27 cellular contexts compared by ENCODE assay signal in genomic region chr9:87650611-87651295, GRCh38.
"Had no signal": no experiment of that assay in that cellular context is flagged by ENCODE, and none has a peak within 500 bp of the region (broad histone marks: within the 10 kb centered on the region; RNA-seq: fewer than 3 reads in every experiment).

No MANE protein-coding gene starts in this region.

- H3K9me3 Mint-ChIP-seq: activated CD8-positive, alpha-beta T cell treated with anti-CD3 and anti-CD28 coated beads for 36 hours; activated T-cell treated with anti-CD3 and anti-CD28 coated beads, Interleukin-2, amount 50 U/mL, for 4 hours; activated T-helper 17 cell treated with anti-CD3 and anti-CD28 coated beads, Interleukin-2, amount 50 U/mL, for 72 hours; naive thymus-derived CD4-positive, alpha-beta T cell had no signal

- ATAC-seq: activated CD4-positive, CD25-positive, alpha-beta regulatory T cell treated with anti-CD3 and anti-CD28 coated beads, Interleukin-2, amount 50 U/mL, for 24 hours; activated CD8-positive, alpha-beta T cell treated with anti-CD3 and anti-CD28 coated beads for 36 hours; activated T-cell treated with anti-CD3 and anti-CD28 coated beads, Interleukin-2, amount 50 U/mL, for 4 hours; activated T-helper 17 cell treated with anti-CD3 and anti-CD28 coated beads, Interleukin-2, amount 50 U/mL, for 72 hours; esophagus mucosa; gastroesophageal sphincter; left cardiac atrium; naive thymus-derived CD4-positive, alpha-beta T cell; right cardiac atrium; stimulated activated naive CD8-positive, alpha-beta T cell treated with anti-CD3 and anti-CD28 coated beads, Interleukin-15, Interleukin-2, amounts not matched to agents 100 U/mL and 50 U/mL, for 24 hours; T-helper 17 cell had no signal

- H3K36me3 Mint-ChIP-seq: naive thymus-derived CD4-positive, alpha-beta T cell had no signal

- H3K4me1 ChIP-seq: testis, transverse colon had no signal

- H3K27ac Mint-ChIP-seq: activated CD8-positive, alpha-beta T cell treated with anti-CD3 and anti-CD28 coated beads for 36 hours; activated T-helper 17 cell treated with anti-CD3 and anti-CD28 coated beads, Interleukin-2, amount 50 U/mL, for 72 hours; naive thymus-derived CD4-positive, alpha-beta T cell; T-helper 17 cell had no signal

- H3K27ac ChIP-seq: gastroesophageal sphincter, parathyroid adenoma, testis, transverse colon, WERI-Rb-1 had no signal

- H3K4me3 Mint-ChIP-seq: activated CD8-positive, alpha-beta T cell treated with anti-CD3 and anti-CD28 coated beads for 36 hours; activated T-cell treated with anti-CD3 and anti-CD28 coated beads, Interleukin-2, amount 50 U/mL, for 4 hours; activated T-helper 17 cell treated with anti-CD3 and anti-CD28 coated beads, Interleukin-2, amount 50 U/mL, for 72 hours; naive thymus-derived CD4-positive, alpha-beta T cell; T-helper 17 cell had no signal

- DNase-seq: activated CD4-positive, alpha-beta T cell treated with anti-CD3 and anti-CD28 coated beads, Interleukin-2, amount 50 U/mL, for 1 hour; activated CD8-positive, alpha-beta T cell treated with anti-CD3 and anti-CD28 coated beads for 36 hours; activated gamma-delta T cell treated with Interleukin-2 at 50 U/mL for 16 hours; activated naive CD4-positive, alpha-beta T cell treated with anti-CD3 and anti-CD28 coated beads, Interleukin-2, amount 50 U/mL, for 16 hours; activated T-cell treated with anti-CD3 and anti-CD28 coated beads, Interleukin-2, amount 50 U/mL, for 4 hours; amygdala; caudate nucleus; head of caudate nucleus; hippocampal formation; left cardiac atrium; mammary epithelial cell; midbrain; naive thymus-derived CD4-positive, alpha-beta T cell; nucleus accumbens; right cardiac atrium; stimulated activated CD4-positive, alpha-beta T cell treated with anti-CD3 and anti-CD28 coated beads, Interleukin-2, amount 100 ng/mL, for 48 hours; stimulated activated naive CD8-positive, alpha-beta T cell treated with anti-CD3 and anti-CD28 coated beads, Interleukin-15, Interleukin-2, amounts not matched to agents 100 U/mL and 50 U/mL, for 24 hours; T-helper 17 cell; T1000; testis; transverse colon; WERI-Rb-1 had no signal

- H2AFZ ChIP-seq: parathyroid adenoma had no signal

- H3K4me1 Mint-ChIP-seq: activated T-helper 17 cell treated with anti-CD3 and anti-CD28 coated beads, Interleukin-2, amount 50 U/mL, for 72 hours; naive thymus-derived CD4-positive, alpha-beta T cell had no signal

- H3K79me2 ChIP-seq: parathyroid adenoma had no signal

- H3K4me3 ChIP-seq: gastroesophageal sphincter, testis, transverse colon had no signal

- H3K9me3 ChIP-seq: gastroesophageal sphincter, testis, transverse colon had no signal

- H3K27me3 ChIP-seq: gastroesophageal sphincter, testis, transverse colon had no signal

- H3K9ac ChIP-seq: parathyroid adenoma had no signal
